Comparison of ENCODE assay signal across 26 cellular contexts in genomic region chr16:84218961-84219360, GRCh38. TPM values are rescaled to one million over a fixed set of nuclear protein-coding genes. Genes with fewer than 3 reads are reported as not detected.
"Had no signal": no experiment of that assay in that cellular context is flagged by ENCODE, and none has a peak within 500 bp of the region (broad histone marks: within the 10 kb centered on the region; RNA-seq: fewer than 3 reads in every experiment).

No MANE protein-coding gene starts in this region.

- ATAC-seq: Panc1, PC-3 had no signal

- DNase-seq: KBM-7, MV-4-11, NCI-H1048, NCI-H1105, NCI-H1417, NCI-H1436 treated with DMSO at 0.1 percent for 48 hours, NCI-H1694, NCI-H187 treated with DMSO at 0.1 percent for 48 hours, NCI-H2029 treated with DMSO at 0.1 percent for 48 hours, NCI-H2171 treated with DMSO at 0.1 percent for 48 hours, NCI-H345, NCI-H446 treated with DMSO at 0.1 percent for 48 hours, NCI-H510A treated with DMSO at 0.1 percent for 48 hours, NCI-H526, NCI-H748 treated with DMSO at 0.1 percent for 48 hours, PC-3, SHP77, SK-N-SH, SW 1271 had no signal

- H3K27ac ChIP-seq: HL-60, RWPE1 had no signal

- H3K4me2 ChIP-seq: SK-N-SH had no signal

- H3K9ac ChIP-seq: SK-N-SH had no signal

- H3K9me3 ChIP-seq: SK-N-SH had no signal

- H3K9me2 ChIP-seq: SK-N-SH had no signal

RNA-seq across cellular contexts. Expression of gene KCNG4, which starts 20.9 kb away (rescaled TPM):
- total RNA-seq: HT-29, MCF 10A, OCI-LY7 had no signal
- polyA plus RNA-seq: SK-N-SH had no signal

RNA-seq across cellular contexts. Expression of gene ADAD2, which starts 28.0 kb away (rescaled TPM):
- total RNA-seq: HT-29, LHCN-M2, MCF 10A, OCI-LY7, PC-3 had no signal
- polyA plus RNA-seq: SK-N-SH had no signal
